Comparison of ENCODE assay signal across 8 cellular contexts in genomic region chr6:108556864-108557493, GRCh38. TPM values are rescaled to one million over a fixed set of nuclear protein-coding genes. Genes with fewer than 3 reads are reported as not detected.
A peak's percentile ranks its signal among the peaks of the same experiment; 100 is the strongest.
DNase-seq lines count a peak whose midpoint lies in the region; ATAC-seq and TF ChIP-seq lines count a peak whose summit lies in the region.

No MANE protein-coding gene starts in this region.

- H3K4me3 ChIP-seq in OCI-LY7 (ENCODE audit: low read depth, low read length, poor library complexity, severe bottlenecking) (peak overlapping the region; percentile 91), epithelial cell of proximal tubule (ENCODE audit: low read depth, low read length) (peak overlapping the region; percentile 82), trophoblast cell (ENCODE audit: low read depth, low read length) (peak overlapping the region; percentile 66)

- H3K79me2 ChIP-seq in OCI-LY7 (ENCODE audit: insufficient read depth, low read depth, low read length) (no peaks in the 10 kb centered on the region), trophoblast cell (ENCODE audit: control insufficient read depth, insufficient read depth, low read length, poor library complexity) (peaks cover 20% of the 10 kb centered on the region)

- H4K20me1 ChIP-seq in OCI-LY7 (ENCODE audit: insufficient read depth, low read length), result no peaks in the 10 kb centered on the region

- intact Hi-C loops in OCI-LY7 (cut with micrococcal nuclease; ENCODE audit: unreplicated experiment), result loop anchor here (5.0 kb wide), 1 partner anchor 515 kb away; no protein-coding TSS in a partner anchor

- H3K4ac ChIP-seq in trophoblast cell (ENCODE audit: low read depth, low read length), result no peak overlapping the region

- H3K9ac ChIP-seq in trophoblast cell (ENCODE audit: low read length), result peak overlapping the region; percentile 32

- H4K91ac ChIP-seq in trophoblast cell (ENCODE audit: low read depth, low read length), result peak overlapping the region; percentile 31

- CTCF ChIA-PET in OCI-LY7 (lab: Charles Lee; ENCODE audit: unreplicated experiment), result no interaction called here

- peak overlapping the region; percentile 72 for H2AFZ ChIP-seq in OCI-LY7 (ENCODE audit: low read length)
- H2AFZ ChIP-seq in trophoblast cell (ENCODE audit: insufficient read depth, low read length, poor library complexity), result peak overlapping the region; percentile 78

- no peaks in the 10 kb centered on the region for H3K9me3 ChIP-seq in OCI-LY7 (ENCODE audit: low read length)
- peaks cover 3% of the 10 kb centered on the region for H3K9me3 ChIP-seq in trophoblast cell (ENCODE audit: insufficient read depth, low read depth, low read length)

- peak overlapping the region; percentile 76 for H3K18ac ChIP-seq in trophoblast cell (ENCODE audit: low read length)

- H3K4me2 ChIP-seq in OCI-LY7 (ENCODE audit: low read length), result peak overlapping the region; percentile 94
- peak overlapping the region; percentile 79 for H3K4me2 ChIP-seq in trophoblast cell (ENCODE audit: low read length)

- TF ChIP-seq CTCF in OCI-LY7 (conservative IDR thresholded peaks at IDR 0.05; ENCODE audit: low read length), result no peak
- no peak for TF ChIP-seq CTCF in epithelial cell of proximal tubule (conservative IDR thresholded peaks at IDR 0.05; ENCODE audit: low read depth, low read length)

- WGBS in trophoblast cell (ENCODE audit: extremely low coverage, insufficient coverage, insufficient read length), result no CpG with 5 or more reads among the region's 16 CpGs

- no peaks in the 10 kb centered on the region for H3K27me3 ChIP-seq in trophoblast cell (ENCODE audit: insufficient read depth, low read length)

- H2BK120ac ChIP-seq in trophoblast cell (ENCODE audit: insufficient read depth, low read length, poor library complexity), result no peak overlapping the region

- H3K36me3 ChIP-seq in OCI-LY7 (ENCODE audit: insufficient read depth, low read length) (no peaks in the 10 kb centered on the region), trophoblast cell (ENCODE audit: control insufficient read depth in 1 of 2, insufficient read depth in 2 of 2, low read length in 2 of 2) (no peaks in the 10 kb centered on the region)

- peaks cover 29% of the 10 kb centered on the region for H3K79me1 ChIP-seq in trophoblast cell (ENCODE audit: low read length)

- H3K14ac ChIP-seq in trophoblast cell (ENCODE audit: low read length), result peak overlapping the region; percentile 69

- H4K8ac ChIP-seq in trophoblast cell (ENCODE audit: low read depth, low read length), result peak overlapping the region; percentile 17

- H3K23ac ChIP-seq in trophoblast cell (ENCODE audit: low read length), result no peak overlapping the region

- H3K4me1 ChIP-seq in OCI-LY7 (ENCODE audit: insufficient read depth, low read length, poor library complexity, severe bottlenecking), result peaks cover 13% of the 10 kb centered on the region
- peaks cover 9 to 10% of the 10 kb centered on the region in 2 experiments for H3K4me1 ChIP-seq in trophoblast cell (ENCODE audit: control insufficient read depth in 1 of 2, insufficient read depth in 2 of 2, low read length in 2 of 2)

- H3K9me2 ChIP-seq in OCI-LY7 (ENCODE audit: insufficient read depth, low read length), result no peaks in the 10 kb centered on the region

- POLR2A ChIA-PET in OCI-LY7 (lab: Charles Lee), result interaction anchor here (0.7 to 1.1 kb wide), 2 partner anchors 20 to 326 kb away, joined by 3 read pairs; no protein-coding TSS in a partner anchor

- H3K27ac ChIP-seq in OCI-LY7 (ENCODE audit: low read depth, low read length, poor library complexity, severe bottlenecking), result no peak overlapping the region
- peak overlapping the region; percentile 55 for H3K27ac ChIP-seq in trophoblast cell (ENCODE audit: low read depth, low read length)

- no TSS peak for BruUV-seq in OCI-LY7 (replicated peaks; lab: Mats Ljungman, UMichigan)

- H4K12ac ChIP-seq in trophoblast cell (ENCODE audit: low read depth, low read length), result peak overlapping the region; percentile 31

- no peak overlapping the region for H2AK5ac ChIP-seq in trophoblast cell (ENCODE audit: low read length)

- DNase-seq in EH (ENCODE audit: low read depth) (peak; percentile 88), OCI-LY7 (ENCODE audit: low spot score) (no peak), epithelial cell of proximal tubule (ENCODE audit: low read depth) (no peak), trophoblast cell (peak in 1 of 2 donors; percentile 58), RKO (ENCODE audit: low spot score) (no peak), DMS 273 (lab: John Stamatoyannopoulos, UW; ENCODE audit: unreplicated experiment) (no peak), NCI-H1105 (lab: John Stamatoyannopoulos, UW) (no peak)

- peak overlapping the region; percentile 49 for H2BK12ac ChIP-seq in trophoblast cell (ENCODE audit: low read length)

- no peak for ATAC-seq in GM21447 (IDR thresholded peaks at IDR 0.05; ENCODE audit: unreplicated experiment)

- H2BK5ac ChIP-seq in trophoblast cell (ENCODE audit: low read depth, low read length, poor library complexity), result peak overlapping the region; percentile 28

RNA-seq across cellular contexts. Expression of gene FOXO3, which starts 3.7 kb away (rescaled TPM):
- 3.0 and 3.8 TPM in 2 replicates for total RNA-seq in OCI-LY7 (2014; rRNA removed; shearing (Covaris generic))
- total RNA-seq in OCI-LY7 (2022), result 9.4 and 9.9 TPM in 2 replicates
- total RNA-seq in epithelial cell of proximal tubule, result 16.8 TPM in 2 replicates
- polyA plus RNA-seq in trophoblast cell (2013), result 30.9 and 31.9 TPM in 2 replicates
